18 cellular contexts compared by ENCODE assay signal in the genomic region with DNA sequence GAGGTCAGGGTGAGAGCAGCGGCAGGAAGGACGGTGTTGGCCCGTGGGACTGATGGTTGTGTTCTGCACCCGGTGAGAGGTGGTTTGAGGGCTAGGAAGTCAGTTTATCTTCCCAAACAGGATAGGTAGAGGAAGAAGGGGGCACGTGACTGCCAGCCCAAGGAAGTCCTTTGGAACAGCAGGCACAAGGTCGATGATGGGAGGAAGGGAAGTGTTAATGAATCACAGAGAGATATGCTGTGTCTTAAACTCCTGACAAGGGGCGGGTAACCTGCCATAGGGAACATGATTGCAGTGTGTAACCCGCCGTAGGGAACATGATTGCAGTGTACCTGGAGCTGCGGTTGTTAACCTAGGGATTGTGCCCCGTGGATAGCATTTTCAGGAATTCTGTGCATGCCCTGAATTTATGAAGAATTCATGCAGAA. TPM values are rescaled to one million over a fixed set of nuclear protein-coding genes. Genes with fewer than 3 reads are reported as not detected.
DNase-seq lines count a peak whose midpoint lies in the region; ATAC-seq and TF ChIP-seq lines count a peak whose summit lies in the region.
"Had no signal": no experiment of that assay in that cellular context is flagged by ENCODE, and none has a peak within 500 bp of the region (broad histone marks: within the 10 kb centered on the region; RNA-seq: fewer than 3 reads in every experiment).

No MANE protein-coding gene starts in this region.

- no peak for ATAC-seq in stimulated activated naive CD8-positive, alpha-beta T cell treated with anti-CD3 and anti-CD28 coated beads, Interleukin-15, Interleukin-2, amounts not matched to agents 100 U/mL and 50 U/mL, for 24 hours
- no peak for ATAC-seq in HG03139 (IDR thresholded peaks at IDR 0.05; ENCODE audit: unreplicated experiment)

- H3K9me3 Mint-ChIP-seq in stimulated activated naive CD8-positive, alpha-beta T cell treated with anti-CD3 and anti-CD28 coated beads, Interleukin-15, Interleukin-2, amounts not matched to agents 100 ng/mL and 50 ng/mL, for 24 hours: no peaks in the 10 kb centered on the region
- H3K9me3 Mint-ChIP-seq in neural crest cell: no peaks in the 10 kb centered on the region

- H3K4me1 ChIP-seq in esophagus muscularis mucosa: no peaks in the 10 kb centered on the region
- H3K4me1 ChIP-seq: A549 had no signal

- TF ChIP-seq POLR2A in esophagus muscularis mucosa (IDR thresholded peaks at IDR 0.05; ENCODE audit: low read depth): no peak

- peaks cover 43% of the 10 kb centered on the region for H3K4me1 Mint-ChIP-seq in stimulated activated naive CD8-positive, alpha-beta T cell treated with anti-CD3 and anti-CD28 coated beads, Interleukin-15, Interleukin-2, amounts not matched to agents 100 ng/mL and 50 ng/mL, for 24 hours (ENCODE audit: low read depth)
- peaks cover 23% of the 10 kb centered on the region for H3K4me1 Mint-ChIP-seq in neural crest cell

- peaks cover 0 to 16% (median 0%) of the 10 kb centered on the region in 4 donors for H3K27me3 ChIP-seq in esophagus muscularis mucosa

- intact Hi-C loops in esophagus muscularis mucosa (cut with DNase I): no loop called here

- no peaks in the 10 kb centered on the region for H3K9me3 ChIP-seq in esophagus muscularis mucosa
- H3K9me3 ChIP-seq: A549, MG63 had no signal

- H3K36me3 Mint-ChIP-seq in stimulated activated naive CD8-positive, alpha-beta T cell treated with anti-CD3 and anti-CD28 coated beads, Interleukin-15, Interleukin-2, amounts not matched to agents 100 ng/mL and 50 ng/mL, for 24 hours (ENCODE audit: low read depth): no peaks in the 10 kb centered on the region
- H3K36me3 Mint-ChIP-seq in neural crest cell (ENCODE audit: low read depth): no peaks in the 10 kb centered on the region

- TF ChIP-seq CTCF in esophagus muscularis mucosa (IDR thresholded peaks at IDR 0.05): no peak
- TF ChIP-seq CTCF in neural crest cell (conservative IDR thresholded peaks at IDR 0.05): no peak

- no peaks in the 10 kb centered on the region for H3K36me3 ChIP-seq in esophagus muscularis mucosa
- H3K36me3 ChIP-seq: MG63 had no signal

- no peak overlapping the region for H3K4me3 ChIP-seq in esophagus muscularis mucosa
- H3K4me3 ChIP-seq: A549, MG63 had no signal

- peaks cover 49% of the 10 kb centered on the region for H3K27me3 Mint-ChIP-seq in stimulated activated naive CD8-positive, alpha-beta T cell treated with anti-CD3 and anti-CD28 coated beads, Interleukin-15, Interleukin-2, amounts not matched to agents 100 ng/mL and 50 ng/mL, for 24 hours
- H3K27me3 Mint-ChIP-seq in neural crest cell (ENCODE audit: low read depth): no peaks in the 10 kb centered on the region

- TF ChIP-seq EP300 in esophagus muscularis mucosa (IDR thresholded peaks at IDR 0.05): no peak

- H3K4me3 Mint-ChIP-seq in stimulated activated naive CD8-positive, alpha-beta T cell treated with anti-CD3 and anti-CD28 coated beads, Interleukin-15, Interleukin-2, amounts not matched to agents 100 ng/mL and 50 ng/mL, for 24 hours: no peak overlapping the region
- no peak overlapping the region for H3K4me3 Mint-ChIP-seq in neural crest cell

- no peak overlapping the region for H3K27ac ChIP-seq in esophagus muscularis mucosa (replicated peaks in 1 of 4)
- H3K27ac ChIP-seq: A549, C4-2B had no signal

- no peak for DNase-seq in stimulated activated naive CD8-positive, alpha-beta T cell treated with anti-CD3 and anti-CD28 coated beads, Interleukin-15, Interleukin-2, amounts not matched to agents 100 U/mL and 50 U/mL, for 24 hours
- DNase-seq in esophagus muscularis mucosa (ENCODE audit: extremely low spot score): peak; percentile 80
- no peak for DNase-seq in neural crest cell (ENCODE audit: low read depth, low spot score)
- DNase-seq in NCI-H1694 treated with DMSO at 0.1 percent for 48 hours (lab: John Stamatoyannopoulos, UW): no peak
- no peak for DNase-seq in NCI-H524 (lab: John Stamatoyannopoulos, UW)
- DNase-seq: DMS153, EL, Karpas-422, MG63, NCI-H1105 treated with DMSO at 0.1 percent for 48 hours, NCI-H345, NCI-H748 treated with DMSO at 0.1 percent for 48 hours, OCI-M1, RPMI8226 had no signal

- peak overlapping the region; percentile 3 for H3K27ac Mint-ChIP-seq in stimulated activated naive CD8-positive, alpha-beta T cell treated with anti-CD3 and anti-CD28 coated beads, Interleukin-15, Interleukin-2, amounts not matched to agents 100 ng/mL and 50 ng/mL, for 24 hours
- H3K27ac Mint-ChIP-seq in neural crest cell (ENCODE audit: unreplicated experiment): peak overlapping the region; percentile 91

- WGBS in esophagus muscularis mucosa: 77% methylated on average over 11 of the region's 11 CpGs

RNA-seq across cellular contexts. Expression of a gene that starts 49.0 kb away (rescaled TPM):
- total RNA-seq in esophagus muscularis mucosa (1 to 10 TPM; 1.7 to 9.6 (median 3.1) TPM), neural crest cell (6.6 and 7.7 TPM in 2 replicates)

RNA-seq across cellular contexts. Expression of a gene that starts 55.9 kb away (rescaled TPM):
- 10 to 100 TPM; 18.3 to 45.5 (median 27.7) TPM for total RNA-seq in esophagus muscularis mucosa
- 77.4 and 85.8 TPM in 2 replicates for total RNA-seq in neural crest cell
